In genomic region chr6:138539882-138540281, GRCh38 we compare ENCODE assay signal across 26 cellular contexts. TPM values are rescaled to one million over a fixed set of nuclear protein-coding genes. Genes with fewer than 3 reads are reported as not detected.
DNase-seq lines count a peak whose midpoint lies in the region; ATAC-seq and TF ChIP-seq lines count a peak whose summit lies in the region.
"Had no signal": no experiment of that assay in that cellular context is flagged by ENCODE, and none has a peak within 500 bp of the region (broad histone marks: within the 10 kb centered on the region; RNA-seq: fewer than 3 reads in every experiment).

No MANE protein-coding gene starts in this region.

- no peaks in the 10 kb centered on the region for H3K9me3 ChIP-seq in OCI-LY3 (ENCODE audit: insufficient read depth, low read length)
- no peaks in the 10 kb centered on the region for H3K9me3 ChIP-seq in fibroblast of lung (ENCODE audit: control insufficient read depth, insufficient read depth, low read depth, low read length)
- no peaks in the 10 kb centered on the region for H3K9me3 ChIP-seq in osteoblast (ENCODE audit: low read depth, low read length)
- H3K9me3 ChIP-seq in SK-N-SH, result no peaks in the 10 kb centered on the region
- no peaks in the 10 kb centered on the region for H3K9me3 ChIP-seq in upper lobe of left lung
- H3K9me3 ChIP-seq: ascending aorta had no signal

- 21% methylated on average over 1 of the region's 1 CpG for WGBS in SK-N-SH (ENCODE audit: low lambda C conversion rate)
- 9 to 19% methylated on average over 1 of the region's 1 CpG for WGBS in upper lobe of left lung, 2 donors

- no peak overlapping the region for H3K27ac Mint-ChIP-seq in activated naive CD4-positive, alpha-beta T cell treated with anti-CD3 and anti-CD28 coated beads, Interleukin-2, amount 50 U/mL, for 72 hours
- H3K27ac Mint-ChIP-seq: activated naive CD8-positive, alpha-beta T cell; activated T-helper 2 cell treated with anti-CD3 and anti-CD28 coated beads, Interferon-gamma antibody, Interleukin-2, Interleukin-4, amounts not matched to agents 10 μg/mL and 5 μg/mL and 100 μg/mL, durations not matched to agents 14 hours and 24 hours and 36 hours had no signal

- TF ChIP-seq RAD21 in SK-N-SH (IDR thresholded peaks at IDR 0.05; ENCODE audit: low read length), result no peak

- H3K4me1 ChIP-seq in OCI-LY3 (ENCODE audit: low read length) (peaks cover 18% of the 10 kb centered on the region), fibroblast of lung (ENCODE audit: control insufficient read depth, extremely low read depth, insufficient read depth, low read length) (peaks cover 31% of the 10 kb centered on the region), osteoblast (ENCODE audit: insufficient read depth, low read length) (peaks cover 59% of the 10 kb centered on the region), SK-N-SH (ENCODE audit: control insufficient read depth in 1 of 2, insufficient read depth in 2 of 2, low read depth in 1 of 2, low read length in 1 of 2) (no peaks in the 10 kb centered on the region; a peak in 1 of 4 replicates), upper lobe of left lung (peaks cover 5 to 39% (median 19%) of the 10 kb centered on the region in 4 donors)
- H3K4me1 ChIP-seq: ascending aorta had no signal

- CTCF ChIA-PET in SK-N-SH (lab: Yijun Ruan, JAX), result interaction anchor here (1.3 to 1.4 kb wide), 2 partner anchors 19 to 424 kb away, joined by 4 to 5 read pairs; no protein-coding TSS in a partner anchor

- H3K79me2 ChIP-seq in OCI-LY3 (ENCODE audit: low read length), result no peaks in the 10 kb centered on the region
- peaks cover 6% of the 10 kb centered on the region for H3K79me2 ChIP-seq in fibroblast of lung (ENCODE audit: control insufficient read depth, insufficient read depth, low read length)
- H3K79me2 ChIP-seq in osteoblast (ENCODE audit: insufficient read depth, low read length), result peaks cover 12% of the 10 kb centered on the region
- H3K79me2 ChIP-seq in SK-N-SH (ENCODE audit: insufficient read depth), result no peaks in the 10 kb centered on the region

- no peak overlapping the region for H3K27ac ChIP-seq in OCI-LY3 (ENCODE audit: low read length)
- peak overlapping the region; percentile 94 for H3K27ac ChIP-seq in fibroblast of lung (ENCODE audit: insufficient read depth, low read length)
- H3K27ac ChIP-seq in osteoblast (ENCODE audit: low read depth, low read length), result peak overlapping the region; percentile 90
- no peak overlapping the region for H3K27ac ChIP-seq in SK-N-SH (ENCODE audit: low read depth in 2 of 2, low read length in 1 of 2)
- H3K27ac ChIP-seq in upper lobe of left lung, result peak overlapping the region in 1 of 4 donors; percentile 18
- H3K27ac ChIP-seq: KMS-11, RWPE1 had no signal

- peak overlapping the region; percentile 36 for H3K4me2 ChIP-seq in OCI-LY3 (ENCODE audit: low read length)
- H3K4me2 ChIP-seq in fibroblast of lung (ENCODE audit: extremely low read depth, insufficient read depth, low read length), result peak overlapping the region; percentile 54
- peak overlapping the region; percentile 48 for H3K4me2 ChIP-seq in osteoblast (ENCODE audit: insufficient read depth, low read length)
- H3K4me2 ChIP-seq in SK-N-SH, result no peak overlapping the region
- H3K4me2 ChIP-seq: KMS-11 had no signal

- H2AFZ ChIP-seq in OCI-LY3 (ENCODE audit: low read depth, low read length) (no peak overlapping the region), fibroblast of lung (ENCODE audit: low read length) (no peak overlapping the region), osteoblast (ENCODE audit: low read length) (no peak overlapping the region), SK-N-SH (ENCODE audit: low read depth) (no peak overlapping the region)

- no peak for TF ChIP-seq EP300 in SK-N-SH (IDR thresholded peaks at IDR 0.05; ENCODE audit: borderline replicate concordance in 1 of 2, low read depth in 1 of 2, low read length in 1 of 2)
- no peak for TF ChIP-seq EP300 in upper lobe of left lung (IDR thresholded peaks at IDR 0.05)

- H4K20me1 ChIP-seq in OCI-LY3 (ENCODE audit: insufficient read depth, low read length) (no peaks in the 10 kb centered on the region), fibroblast of lung (ENCODE audit: control insufficient read depth, extremely low read depth, insufficient read depth, low read length) (no peaks in the 10 kb centered on the region), osteoblast (ENCODE audit: insufficient read depth, low read length) (no peaks in the 10 kb centered on the region), SK-N-SH (ENCODE audit: insufficient read depth) (no peaks in the 10 kb centered on the region)

- H3F3A ChIP-seq in SK-N-SH (replicated peaks; ENCODE audit: insufficient read depth), result no peaks in the 10 kb centered on the region

- H3K9me2 ChIP-seq in SK-N-SH, result no peaks in the 10 kb centered on the region

- ATAC-seq in activated naive CD4-positive, alpha-beta T cell treated with anti-CD3 and anti-CD28 coated beads, Interleukin-2, amount 50 U/mL, for 72 hours, result no peak
- ATAC-seq in upper lobe of left lung (ENCODE audit: low FRiP score in 2 of 2), result no peak

- DNase-seq in SIG-M5 treated with dmso at 0.1 percent for 504 hours (lab: John Stamatoyannopoulos, UW; ENCODE audit: unreplicated experiment) (peak; percentile 16), SIG-M5 (lab: John Stamatoyannopoulos, UW) (no peak), fibroblast of lung (ENCODE audit: low read depth in 2 of 2) (no peak), osteoblast (ENCODE audit: insufficient read length, low spot score, missing footprints) (no peak), SK-N-SH (no peak), upper lobe of left lung (no peak)
- no peak for DNase-seq in activated naive CD4-positive, alpha-beta T cell treated with anti-CD3 and anti-CD28 coated beads, Interleukin-2, amount 50 U/mL, for 72 hours (ENCODE audit: low spot score in 2 of 2)
- DNase-seq: activated CD4-positive, alpha-beta T cell treated with anti-CD3 and anti-CD28 coated beads, Interleukin-2, amount 50 U/mL, for 48 hours; activated CD4-positive, CD25-positive, alpha-beta regulatory T cell; activated CD8-positive, alpha-beta memory T cell treated with anti-CD3 and anti-CD28 coated beads, Interleukin-2, amount 50 U/mL, for 4 hours; cerebellar nuclear complex; DMS153; hippocampal formation; NCI-H1694 treated with DMSO at 0.1 percent for 48 hours; NCI-H524 treated with DMSO at 0.1 percent for 48 hours; small intestine; stimulated activated CD4-positive, alpha-beta T cell treated with anti-CD3 and anti-CD28 coated beads, Interleukin-2, amount 100 ng/mL, for 24 hours; substantia nigra; SW 1271; T1000 had no signal

- no peaks in the 10 kb centered on the region for H3K27me3 ChIP-seq in OCI-LY3 (ENCODE audit: low read depth, low read length)
- H3K27me3 ChIP-seq in fibroblast of lung (ENCODE audit: control insufficient read depth, insufficient read depth, low read length), result no peaks in the 10 kb centered on the region
- no peaks in the 10 kb centered on the region for H3K27me3 ChIP-seq in osteoblast (ENCODE audit: insufficient read depth, low read length)
- H3K27me3 ChIP-seq in SK-N-SH (ENCODE audit: insufficient read depth), result peaks cover 22% of the 10 kb centered on the region; the same call in 1 of the 2 replicates
- H3K27me3 ChIP-seq in upper lobe of left lung, result no peaks in the 10 kb centered on the region
- H3K27me3 ChIP-seq: ascending aorta had no signal

- H3K9ac ChIP-seq in OCI-LY3 (ENCODE audit: low read length) (no peak overlapping the region), fibroblast of lung (ENCODE audit: insufficient read depth, low read length) (no peak overlapping the region), SK-N-SH (no peak overlapping the region)
- H3K9ac ChIP-seq: KMS-11 had no signal

- no peaks in the 10 kb centered on the region for H3K36me3 Mint-ChIP-seq in activated naive CD4-positive, alpha-beta T cell treated with anti-CD3 and anti-CD28 coated beads, Interleukin-2, amount 50 U/mL, for 72 hours
- H3K36me3 Mint-ChIP-seq: activated naive CD8-positive, alpha-beta T cell had no signal

- no peak for TF ChIP-seq CTCF in OCI-LY3 (IDR thresholded peaks at IDR 0.05; ENCODE audit: low read depth, low read length)
- TF ChIP-seq CTCF in fibroblast of lung (conservative IDR thresholded peaks at IDR 0.05 in 1 of 2, IDR thresholded peaks at IDR 0.05 in 1 of 2; ENCODE audit: low read depth in 1 of 2, low read length in 2 of 2), result no peak
- no peak for TF ChIP-seq CTCF in osteoblast (IDR thresholded peaks at IDR 0.05; ENCODE audit: extremely low read depth, low read depth, low read length)
- no peak for TF ChIP-seq CTCF in SK-N-SH (IDR thresholded peaks at IDR 0.05)
- TF ChIP-seq CTCF in upper lobe of left lung (IDR thresholded peaks at IDR 0.05), result no peak

- H3K36me3 ChIP-seq in OCI-LY3 (replicated peaks; ENCODE audit: low read depth, low read length), result no peaks in the 10 kb centered on the region
- H3K36me3 ChIP-seq in fibroblast of lung (ENCODE audit: control insufficient read depth, insufficient read depth, low read length), result no peaks in the 10 kb centered on the region
- no peaks in the 10 kb centered on the region for H3K36me3 ChIP-seq in osteoblast (ENCODE audit: insufficient read depth, low read length)
- no peaks in the 10 kb centered on the region for H3K36me3 ChIP-seq in SK-N-SH (replicated peaks in 1 of 2; ENCODE audit: control insufficient read depth in 1 of 2, insufficient read depth in 2 of 2, low read length in 1 of 2)
- H3K36me3 ChIP-seq in upper lobe of left lung, result no peaks in the 10 kb centered on the region
- H3K36me3 ChIP-seq: ascending aorta had no signal

- no peak for TF ChIP-seq POLR2A in upper lobe of left lung (IDR thresholded peaks at IDR 0.05)

- no peaks in the 10 kb centered on the region for H3K9me3 Mint-ChIP-seq in activated naive CD4-positive, alpha-beta T cell treated with anti-CD3 and anti-CD28 coated beads, Interleukin-2, amount 50 U/mL, for 72 hours
- H3K9me3 Mint-ChIP-seq: activated T-helper 2 cell treated with anti-CD3 and anti-CD28 coated beads, Interferon-gamma antibody, Interleukin-2, Interleukin-4, amounts not matched to agents 10 μg/mL and 5 μg/mL and 100 μg/mL, durations not matched to agents 14 hours and 24 hours and 36 hours had no signal

- POLR2A ChIA-PET in SK-N-SH (lab: Yijun Ruan, JAX), result no interaction called here

- H3K4me3 ChIP-seq in OCI-LY3 (ENCODE audit: low read length) (no peak overlapping the region), fibroblast of lung (replicated peaks in 1 of 4; ENCODE audit: control extremely low read depth in 1 of 4, insufficient read depth in 1 of 4, low read depth in 3 of 4, low read length in 4 of 4) (no peak overlapping the region), osteoblast (ENCODE audit: insufficient read depth, low read length) (no peak overlapping the region), SK-N-SH (ENCODE audit: low read depth in 2 of 2, low read length in 1 of 2) (no peak overlapping the region), upper lobe of left lung (no peak overlapping the region)
- H3K4me3 ChIP-seq: ascending aorta had no signal

RNA-seq across cellular contexts. Expression of gene NHSL1, which starts 40.6 kb away (rescaled TPM):
- total RNA-seq in fibroblast of lung (10.0 and 10.6 TPM in 2 replicates), osteoblast (6.2 and 6.9 TPM in 2 replicates), upper lobe of left lung (10 to 100 TPM; 37.3 to 80.2 (median 56.6) TPM)
- polyA plus RNA-seq in fibroblast of lung (9.5 and 19.5 TPM in 2 replicates), SK-N-SH (2012; rRNA removed) (under 0.01 TPM in 1 of 2 replicates, not detected in the other)
- polyA plus RNA-seq in fibroblast of lung (2012), result 7.6 and 9.5 TPM in 2 replicates
- 40.6 and 42.8 TPM in 2 replicates for polyA minus RNA-seq in fibroblast of lung (ENCODE audit: low replicate concordance)
- 0.03 and 0.08 TPM in 2 replicates for polyA plus RNA-seq in SK-N-SH (2012; cell fraction: cytosol; rRNA removed)
- 0.01 TPM in 1 of 2 replicates, not detected in the other for polyA plus RNA-seq in SK-N-SH (2012; cell fraction: nucleus; rRNA removed)
- total RNA-seq in activated naive CD4-positive, alpha-beta T cell treated with anti-CD3 and anti-CD28 coated beads, Interleukin-2, amount 50 U/mL, for 72 hours, result 1 to 10 TPM in 1 of 2 donors, under 1 TPM in 1; 0.68 to 1.9 TPM

Comparison
In these comparisons a context has a peak if more than half of its experiments do, and no peak if none do; other contexts are left out.
1. H3K27ac ChIP-seq: peak in fibroblast of lung (single experiment) and osteoblast (single experiment); none in OCI-LY3 (single experiment) and SK-N-SH (0 of 2).